ENCODE assay signal across 1 cellular context in the genomic region with DNA sequence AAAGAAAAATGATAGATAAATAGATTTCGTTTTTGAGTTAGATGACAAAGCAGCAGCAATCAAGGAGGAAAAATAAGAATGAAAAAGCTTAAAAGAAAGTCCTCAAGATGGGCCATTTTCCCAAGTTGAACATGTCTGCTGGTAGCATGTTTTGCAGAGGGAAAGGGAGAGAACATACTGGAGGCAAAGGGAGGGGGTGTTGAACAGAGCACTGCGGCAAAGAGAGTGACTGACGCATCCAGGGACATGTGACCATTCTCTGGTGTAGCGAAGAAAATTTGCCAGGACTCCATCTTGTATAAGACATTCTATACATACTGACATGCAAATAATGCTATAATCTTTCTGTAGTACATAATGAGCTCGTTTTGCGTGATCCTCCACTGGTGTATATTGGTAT.
TF ChIP-seq lines count a peak whose summit lies in the region.

No MANE protein-coding gene starts in this region.

TF ChIP-seq in GM23338, 12 proteins besides CTCF, POLR2A, EP300 and RAD21 (continued from another document):
- TF ChIP-seq, protein P1, sequence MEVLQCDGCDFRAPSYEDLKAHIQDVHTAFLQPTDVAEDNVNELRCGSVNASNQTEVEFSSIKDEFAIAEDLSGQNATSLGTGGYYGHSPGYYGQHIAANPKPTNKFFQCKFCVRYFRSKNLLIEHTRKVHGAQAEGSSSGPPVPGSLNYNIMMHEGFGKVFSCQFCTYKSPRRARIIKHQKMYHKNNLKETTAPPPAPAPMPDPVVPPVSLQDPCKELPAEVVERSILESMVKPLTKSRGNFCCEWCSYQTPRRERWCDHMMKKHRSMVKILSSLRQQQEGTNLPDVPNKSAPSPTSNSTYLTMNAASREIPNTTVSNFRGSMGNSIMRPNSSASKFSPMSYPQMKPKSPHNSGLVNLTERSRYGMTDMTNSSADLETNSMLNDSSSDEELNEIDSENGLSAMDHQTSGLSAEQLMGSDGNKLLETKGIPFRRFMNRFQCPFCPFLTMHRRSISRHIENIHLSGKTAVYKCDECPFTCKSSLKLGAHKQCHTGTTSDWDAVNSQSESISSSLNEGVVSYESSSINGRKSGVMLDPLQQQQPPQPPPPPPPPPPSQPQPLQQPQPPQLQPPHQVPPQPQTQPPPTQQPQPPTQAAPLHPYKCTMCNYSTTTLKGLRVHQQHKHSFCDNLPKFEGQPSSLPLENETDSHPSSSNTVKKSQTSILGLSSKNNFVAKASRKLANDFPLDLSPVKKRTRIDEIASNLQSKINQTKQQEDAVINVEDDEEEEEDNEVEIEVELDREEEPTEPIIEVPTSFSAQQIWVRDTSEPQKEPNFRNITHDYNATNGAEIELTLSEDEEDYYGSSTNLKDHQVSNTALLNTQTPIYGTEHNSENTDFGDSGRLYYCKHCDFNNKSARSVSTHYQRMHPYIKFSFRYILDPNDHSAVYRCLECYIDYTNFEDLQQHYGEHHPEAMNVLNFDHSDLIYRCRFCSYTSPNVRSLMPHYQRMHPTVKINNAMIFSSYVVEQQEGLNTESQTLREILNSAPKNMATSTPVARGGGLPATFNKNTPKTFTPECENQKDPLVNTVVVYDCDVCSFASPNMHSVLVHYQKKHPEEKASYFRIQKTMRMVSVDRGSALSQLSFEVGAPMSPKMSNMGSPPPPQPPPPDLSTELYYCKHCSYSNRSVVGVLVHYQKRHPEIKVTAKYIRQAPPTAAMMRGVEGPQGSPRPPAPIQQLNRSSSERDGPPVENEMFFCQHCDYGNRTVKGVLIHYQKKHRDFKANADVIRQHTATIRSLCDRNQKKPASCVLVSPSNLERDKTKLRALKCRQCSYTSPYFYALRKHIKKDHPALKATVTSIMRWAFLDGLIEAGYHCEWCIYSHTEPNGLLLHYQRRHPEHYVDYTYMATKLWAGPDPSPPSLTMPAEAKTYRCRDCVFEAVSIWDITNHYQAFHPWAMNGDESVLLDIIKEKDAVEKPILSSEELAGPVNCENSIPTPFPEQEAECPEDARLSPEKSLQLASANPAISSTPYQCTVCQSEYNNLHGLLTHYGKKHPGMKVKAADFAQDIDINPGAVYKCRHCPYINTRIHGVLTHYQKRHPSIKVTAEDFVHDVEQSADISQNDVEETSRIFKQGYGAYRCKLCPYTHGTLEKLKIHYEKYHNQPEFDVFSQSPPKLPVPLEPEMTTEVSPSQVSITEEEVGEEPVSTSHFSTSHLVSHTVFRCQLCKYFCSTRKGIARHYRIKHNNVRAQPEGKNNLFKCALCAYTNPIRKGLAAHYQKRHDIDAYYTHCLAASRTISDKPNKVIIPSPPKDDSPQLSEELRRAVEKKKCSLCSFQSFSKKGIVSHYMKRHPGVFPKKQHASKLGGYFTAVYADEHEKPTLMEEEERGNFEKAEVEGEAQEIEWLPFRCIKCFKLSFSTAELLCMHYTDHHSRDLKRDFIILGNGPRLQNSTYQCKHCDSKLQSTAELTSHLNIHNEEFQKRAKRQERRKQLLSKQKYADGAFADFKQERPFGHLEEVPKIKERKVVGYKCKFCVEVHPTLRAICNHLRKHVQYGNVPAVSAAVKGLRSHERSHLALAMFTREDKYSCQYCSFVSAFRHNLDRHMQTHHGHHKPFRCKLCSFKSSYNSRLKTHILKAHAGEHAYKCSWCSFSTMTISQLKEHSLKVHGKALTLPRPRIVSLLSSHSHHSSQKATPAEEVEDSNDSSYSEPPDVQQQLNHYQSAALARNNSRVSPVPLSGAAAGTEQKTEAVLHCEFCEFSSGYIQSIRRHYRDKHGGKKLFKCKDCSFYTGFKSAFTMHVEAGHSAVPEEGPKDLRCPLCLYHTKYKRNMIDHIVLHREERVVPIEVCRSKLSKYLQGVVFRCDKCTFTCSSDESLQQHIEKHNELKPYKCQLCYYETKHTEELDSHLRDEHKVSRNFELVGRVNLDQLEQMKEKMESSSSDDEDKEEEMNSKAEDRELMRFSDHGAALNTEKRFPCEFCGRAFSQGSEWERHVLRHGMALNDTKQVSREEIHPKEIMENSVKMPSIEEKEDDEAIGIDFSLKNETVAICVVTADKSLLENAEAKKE (CRISPR knock-in tag; IDR thresholded peaks at IDR 0.05), result no peak
- TF ChIP-seq EZH2phosphoT487 (IDR thresholded peaks at IDR 0.05; ENCODE audit: unreplicated experiment) (no peak), NANOG (IDR thresholded peaks at IDR 0.05; ENCODE audit: borderline replicate concordance) (no peak)
- TF ChIP-seq, protein P2, sequence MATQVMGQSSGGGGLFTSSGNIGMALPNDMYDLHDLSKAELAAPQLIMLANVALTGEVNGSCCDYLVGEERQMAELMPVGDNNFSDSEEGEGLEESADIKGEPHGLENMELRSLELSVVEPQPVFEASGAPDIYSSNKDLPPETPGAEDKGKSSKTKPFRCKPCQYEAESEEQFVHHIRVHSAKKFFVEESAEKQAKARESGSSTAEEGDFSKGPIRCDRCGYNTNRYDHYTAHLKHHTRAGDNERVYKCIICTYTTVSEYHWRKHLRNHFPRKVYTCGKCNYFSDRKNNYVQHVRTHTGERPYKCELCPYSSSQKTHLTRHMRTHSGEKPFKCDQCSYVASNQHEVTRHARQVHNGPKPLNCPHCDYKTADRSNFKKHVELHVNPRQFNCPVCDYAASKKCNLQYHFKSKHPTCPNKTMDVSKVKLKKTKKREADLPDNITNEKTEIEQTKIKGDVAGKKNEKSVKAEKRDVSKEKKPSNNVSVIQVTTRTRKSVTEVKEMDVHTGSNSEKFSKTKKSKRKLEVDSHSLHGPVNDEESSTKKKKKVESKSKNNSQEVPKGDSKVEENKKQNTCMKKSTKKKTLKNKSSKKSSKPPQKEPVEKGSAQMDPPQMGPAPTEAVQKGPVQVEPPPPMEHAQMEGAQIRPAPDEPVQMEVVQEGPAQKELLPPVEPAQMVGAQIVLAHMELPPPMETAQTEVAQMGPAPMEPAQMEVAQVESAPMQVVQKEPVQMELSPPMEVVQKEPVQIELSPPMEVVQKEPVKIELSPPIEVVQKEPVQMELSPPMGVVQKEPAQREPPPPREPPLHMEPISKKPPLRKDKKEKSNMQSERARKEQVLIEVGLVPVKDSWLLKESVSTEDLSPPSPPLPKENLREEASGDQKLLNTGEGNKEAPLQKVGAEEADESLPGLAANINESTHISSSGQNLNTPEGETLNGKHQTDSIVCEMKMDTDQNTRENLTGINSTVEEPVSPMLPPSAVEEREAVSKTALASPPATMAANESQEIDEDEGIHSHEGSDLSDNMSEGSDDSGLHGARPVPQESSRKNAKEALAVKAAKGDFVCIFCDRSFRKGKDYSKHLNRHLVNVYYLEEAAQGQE (IDR thresholded peaks at IDR 0.05; ENCODE audit: unreplicated experiment), result no peak
